ENCODE assay signal across 30 cellular contexts in genomic region chr1:71762514-71763255, GRCh38.
"Had no signal": no experiment of that assay in that cellular context is flagged by ENCODE, and none has a peak within 500 bp of the region (broad histone marks: within the 10 kb centered on the region; RNA-seq: fewer than 3 reads in every experiment).

No MANE protein-coding gene starts in this region.

- DNase-seq: activated CD4-positive, alpha-beta memory T cell treated with anti-CD3 and anti-CD28 coated beads, Interleukin-2, amount 10 ng/mL, durations not matched to agents 7 days and 5 days; activated CD4-positive, alpha-beta T cell treated with anti-CD3 and anti-CD28 coated beads for 1 hour; activated CD4-positive, alpha-beta T cell treated with anti-CD3 and anti-CD28 coated beads for 4 hours; activated CD4-positive, alpha-beta T cell treated with anti-CD3 and anti-CD28 coated beads, Interleukin-2, amount 10 ng/mL, durations not matched to agents 7 days and 5 days; activated CD4-positive, alpha-beta T cell treated with anti-CD3 and anti-CD28 coated beads, Interleukin-2, amount 50 U/mL, for 4 hours; activated CD8-positive, alpha-beta memory T cell treated with anti-CD3 and anti-CD28 coated beads, Interleukin-2, amount 50 U/mL, for 48 hours; activated gamma-delta T cell; activated naive CD4-positive, alpha-beta T cell; activated naive CD4-positive, alpha-beta T cell treated with anti-CD3 and anti-CD28 coated beads, Interleukin-2, amount 10 ng/mL, durations not matched to agents 7 days and 5 days; activated naive CD8-positive, alpha-beta T cell treated with anti-CD3 and anti-CD28 coated beads, Interleukin-2, amount 10 ng/mL, durations not matched to agents 7 days and 5 days; activated T-cell treated with anti-CD3 and anti-CD28 coated beads for 4 hours; activated T-cell treated with anti-CD3 and anti-CD28 coated beads, Interleukin-2, amount 50 U/mL, for 24 hours; activated T-cell treated with anti-CD3 and anti-CD28 coated beads, Interleukin-2, amount 50 U/mL, for 72 hours; central memory CD4-positive, alpha-beta T cell; cerebellar nuclear complex; cortex of kidney; dermis blood vessel endothelial cell; effector CD4-positive, alpha-beta T cell; effector memory CD8-positive, alpha-beta T cell; erythroblast; foreskin keratinocyte; gastrocnemius medialis; T-helper 1 cell; T-helper 17 cell; T1000 had no signal

- H3K36me3 ChIP-seq: ascending aorta, breast epithelium, cardiac muscle cell, esophagus muscularis mucosa, gastrocnemius medialis had no signal

- H3K27me3 ChIP-seq: ascending aorta, breast epithelium, cardiac muscle cell, esophagus muscularis mucosa, foreskin keratinocyte, gastrocnemius medialis had no signal

- H3K27ac ChIP-seq: ascending aorta, breast epithelium, cardiac muscle cell, esophagus muscularis mucosa, foreskin keratinocyte, gastrocnemius medialis, VCaP had no signal

- H3K4me1 ChIP-seq: ascending aorta, breast epithelium, esophagus muscularis mucosa, foreskin keratinocyte, gastrocnemius medialis had no signal

- H3K4me3 ChIP-seq: ascending aorta, breast epithelium, cardiac muscle cell, esophagus muscularis mucosa, gastrocnemius medialis had no signal

- H3K9me3 ChIP-seq: ascending aorta, esophagus muscularis mucosa, gastrocnemius medialis had no signal
